Comparison of ENCODE assay signal across 32 cellular contexts in the genomic region with DNA sequence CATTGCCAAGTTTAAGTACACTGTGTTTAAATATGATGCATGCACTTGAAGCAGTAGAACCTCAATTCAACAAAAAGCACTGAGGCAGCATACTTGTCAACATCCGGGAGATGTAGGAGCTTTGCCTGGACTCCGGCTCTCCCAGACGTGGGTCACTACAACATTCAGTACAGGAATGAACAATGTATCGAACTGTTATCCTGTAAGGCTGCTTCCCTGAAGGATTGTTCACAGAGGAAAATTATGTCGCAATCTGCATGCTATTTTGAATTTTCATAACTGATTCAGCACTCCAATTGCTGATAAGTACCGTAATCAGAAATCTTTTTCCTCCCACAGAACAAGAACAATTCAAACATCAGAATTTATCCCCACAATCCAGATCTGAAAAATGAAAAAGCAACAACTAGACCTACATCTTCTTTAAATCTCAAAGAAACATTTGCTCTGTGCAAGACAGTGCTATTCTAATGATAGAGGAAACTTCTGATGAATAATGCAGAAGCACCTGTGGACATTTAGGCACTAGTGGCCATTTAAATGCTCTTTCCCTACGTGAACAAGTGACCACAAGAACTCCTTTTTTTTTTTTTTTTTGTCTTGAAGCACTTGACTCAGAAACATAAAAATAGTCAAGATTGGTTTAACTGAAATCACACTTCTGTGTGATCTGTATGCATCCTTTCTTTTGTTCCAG.
DNase-seq lines count a peak whose midpoint lies in the region; ATAC-seq, FAIRE-seq and TF ChIP-seq lines count a peak whose summit lies in the region.
"Had no signal": no experiment of that assay in that cellular context is flagged by ENCODE, and none has a peak within 500 bp of the region (broad histone marks: within the 10 kb centered on the region; RNA-seq: fewer than 3 reads in every experiment).

No MANE protein-coding gene starts in this region.

- H3K27me3 ChIP-seq in ACC112 (ENCODE audit: insufficient read depth, low read length) (no peaks in the 10 kb centered on the region), left lung (no peaks in the 10 kb centered on the region), small intestine (ENCODE audit: control insufficient read depth in 2 of 2, insufficient read depth in 2 of 2, low read length in 2 of 2) (no peaks in the 10 kb centered on the region)
- H3K27me3 ChIP-seq: BLaER1 treated with 17β-estradiol and CSF1 and Interleukin-3, amounts not matched to agents 10 nM and 100 nM; brain microvascular endothelial cell; heart right ventricle; right atrium auricular region; vagina had no signal

- peaks cover 15% of the 10 kb centered on the region for H3K4me1 ChIP-seq in ACC112 (ENCODE audit: control insufficient read depth, insufficient read depth, low read length, unreplicated experiment)
- no peaks in the 10 kb centered on the region for H3K4me1 ChIP-seq in left lung
- no peaks in the 10 kb centered on the region for H3K4me1 ChIP-seq in small intestine (ENCODE audit: control insufficient read depth in 2 of 2, insufficient read depth in 1 of 2, low read depth in 1 of 2, low read length in 1 of 2)
- H3K4me1 ChIP-seq: BLaER1 treated with 17β-estradiol and CSF1 and Interleukin-3, amounts not matched to agents 10 nM and 100 nM; heart right ventricle; right atrium auricular region; vagina had no signal

- 63 to 70% (median 63%) methylated on average over 7 of the region's 7 CpGs for WGBS in small intestine, 3 donors

- no peaks in the 10 kb centered on the region for H3K79me2 ChIP-seq in ACC112 (ENCODE audit: control insufficient read depth, insufficient read depth, low read length, unreplicated experiment)

- no peak for TF ChIP-seq CTCF in left lung (IDR thresholded peaks at IDR 0.05)

- H3K27ac ChIP-seq in ACC112 (ENCODE audit: low read depth, low read length) = peak overlapping the region; percentile 30
- peak overlapping the region; percentile 24 for H3K27ac ChIP-seq in caudate nucleus (ENCODE audit: low read depth, low read length)
- H3K27ac ChIP-seq in left lung = no peak overlapping the region
- no peak overlapping the region for H3K27ac ChIP-seq in small intestine (ENCODE audit: low read depth in 1 of 2, low read length in 1 of 2)
- H3K27ac ChIP-seq: BLaER1 treated with 17β-estradiol and CSF1 and Interleukin-3, amounts not matched to agents 10 nM and 100 nM; brain microvascular endothelial cell; coronary artery; heart right ventricle; right atrium auricular region; thoracic aorta; vagina had no signal

- intact Hi-C loops in left lung (cut with DNase I) = no loop called here
- intact Hi-C loops in posterior cingulate gyrus (cut with DNase I) = no loop called here

- H3K36me3 ChIP-seq in ACC112 (ENCODE audit: insufficient read depth, low read length) = no peaks in the 10 kb centered on the region
- H3K36me3 ChIP-seq in left lung = no peaks in the 10 kb centered on the region
- no peaks in the 10 kb centered on the region for H3K36me3 ChIP-seq in small intestine (ENCODE audit: control insufficient read depth in 2 of 2, insufficient read depth in 2 of 2, low read length in 2 of 2)
- H3K36me3 ChIP-seq: BLaER1 treated with 17β-estradiol and CSF1 and Interleukin-3, amounts not matched to agents 10 nM and 100 nM; brain microvascular endothelial cell; heart right ventricle; right atrium auricular region; thoracic aorta; vagina had no signal

- H2AFZ ChIP-seq in ACC112 (ENCODE audit: low read length, unreplicated experiment) = peak overlapping the region; percentile 15

- peak; percentile 10 for DNase-seq in NCI-H2029 treated with DMSO at 0.1 percent for 48 hours (lab: John Stamatoyannopoulos, UW)
- peak in 3 of 61 donors; percentile 6 to 12 (median 10) for DNase-seq in caudate nucleus (lab: John Stamatoyannopoulos, UW)
- DNase-seq in left lung = no peak
- DNase-seq in small intestine = no peak
- no peak for DNase-seq in NCI-H2171 (lab: John Stamatoyannopoulos, UW)
- no peak for DNase-seq in posterior cingulate gyrus
- DNase-seq: activated CD4-positive, alpha-beta memory T cell treated with anti-CD3 and anti-CD28 coated beads, Interleukin-2, amount 10 ng/mL, durations not matched to agents 7 days and 5 days; activated gamma-delta T cell; brain microvascular endothelial cell; COR-L47; DND-41; heart right ventricle; left colon; naive B cell; NCI-H1048; NCI-H187 treated with DMSO at 0.1 percent for 48 hours; NK-92 treated with Interleukin-12 subunit alpha and Interleukin-12 subunit beta, amount 100 ng/mL, for 24 hours; SHP77 treated with DMSO at 0.1 percent for 48 hours; stimulated activated CD4-positive, alpha-beta T cell treated with anti-CD3 and anti-CD28 coated beads, Interleukin-12 subunit alpha, Interleukin-12 subunit beta, amount 100 ng/mL, for 4 hours; stimulated activated CD4-positive, alpha-beta T cell treated with anti-CD3 and anti-CD28 coated beads, Interleukin-4, amount 100 ng/mL, for 24 hours; stimulated activated naive B cell treated with anti-CD40 and anti-IgM and Interleukin-4, amounts not matched to agents 10 μg/mL and 1 μg/mL and 100 μg/mL, for 72 hours; T-cell had no signal

- no peak for FAIRE-seq in small intestine (lab: Jason Lieb, UNC)
- FAIRE-seq: GM12878 had no signal

- H3K9me3 ChIP-seq in left lung = no peaks in the 10 kb centered on the region
- H3K9me3 ChIP-seq in small intestine (ENCODE audit: control insufficient read depth, low read depth) = no peaks in the 10 kb centered on the region
- H3K9me3 ChIP-seq: BLaER1 treated with 17β-estradiol and CSF1 and Interleukin-3, amounts not matched to agents 10 nM and 100 nM; heart right ventricle; right atrium auricular region; thoracic aorta; vagina had no signal

- ATAC-seq in left lung (peak; percentile 78), HG02642 (IDR thresholded peaks at IDR 0.05; ENCODE audit: poor library complexity, unreplicated experiment) (no peak)
- ATAC-seq: activated CD4-positive, CD25-positive, alpha-beta regulatory T cell treated with anti-CD3 and anti-CD28 coated beads, Interleukin-2, amount 50 U/mL, for 24 hours; GM12878; heart right ventricle; left colon; Panc1; stimulated activated naive B cell treated with anti-CD40 and anti-IgM and Interleukin-4, amounts not matched to agents 10 μg/mL and 1 μg/mL and 100 μg/mL, for 72 hours; T-cell had no signal

- H3K4me3 ChIP-seq in ACC112 (ENCODE audit: low read depth, low read length) = peak overlapping the region; percentile 18; the same call in 1 of the 2 replicates
- H3K4me3 ChIP-seq in left lung = no peak overlapping the region
- no peak overlapping the region for H3K4me3 ChIP-seq in small intestine (ENCODE audit: low read depth in 1 of 2, low read length in 2 of 2)
- H3K4me3 ChIP-seq: BLaER1 treated with 17β-estradiol and CSF1 and Interleukin-3, amounts not matched to agents 10 nM and 100 nM; coronary artery; GM12878; heart right ventricle; right atrium auricular region; thoracic aorta; vagina had no signal

Comparison
In these comparisons a context has a peak if more than half of its experiments do, and no peak if none do; other contexts are left out.
1. H3K27ac ChIP-seq: peak in ACC112 (single experiment) and caudate nucleus (single experiment); none in left lung (0 of 2) and small intestine (0 of 2).